Comparison of ENCODE assay signal across 1 cellular context in genomic region chr6:8215631-8216030, GRCh38.
TF ChIP-seq lines count a peak whose summit lies in the region.

No MANE protein-coding gene starts in this region.

TF ChIP-seq in H1, 55 proteins besides CTCF, POLR2A, EP300 and RAD21:
- TF ChIP-seq USF2 (IDR thresholded peaks at IDR 0.05; ENCODE audit: low read length) (no peak), BCL11A (IDR thresholded peaks at IDR 0.05; ENCODE audit: low read depth in 2 of 2, low read length in 2 of 2) (no peak), KDM5A (IDR thresholded peaks at IDR 0.05; ENCODE audit: low read length) (no peak), EZH2 (IDR thresholded peaks at IDR 0.05; ENCODE audit: low read depth, low read length, severe bottlenecking) (no peak), CHD1 (IDR thresholded peaks at IDR 0.05; ENCODE audit: low read depth, low read length) (no peak), POLR2AphosphoS5 (IDR thresholded peaks at IDR 0.05; ENCODE audit: low read depth, low read length) (no peak), TEAD4 (IDR thresholded peaks at IDR 0.05; ENCODE audit: low read depth, low read length) (no peak), NRF1 (IDR thresholded peaks at IDR 0.05; ENCODE audit: low read depth, low read length) (no peak), ZNF274 (IDR thresholded peaks at IDR 0.05; ENCODE audit: borderline replicate concordance, extremely low read depth, low read length) (no peak), RFX5 (IDR thresholded peaks at IDR 0.05; ENCODE audit: borderline replicate concordance, low read depth, low read length) (no peak), TAF1 (IDR thresholded peaks at IDR 0.05; ENCODE audit: low read depth, low read length) (no peak), SIX5 (IDR thresholded peaks at IDR 0.05; ENCODE audit: low read depth, low read length) (no peak), ASH2L (IDR thresholded peaks at IDR 0.05; ENCODE audit: low read length) (no peak), SP4 (IDR thresholded peaks at IDR 0.05; ENCODE audit: low read length) (no peak), CTBP2 (IDR thresholded peaks at IDR 0.05; ENCODE audit: borderline replicate concordance, insufficient read depth, insufficient read length, low read length) (no peak), SUZ12 (IDR thresholded peaks at IDR 0.05; ENCODE audit: low read length) (no peak), BRCA1 (IDR thresholded peaks at IDR 0.05; ENCODE audit: low read depth, low read length) (no peak), SP1 (IDR thresholded peaks at IDR 0.05; ENCODE audit: low read depth, low read length) (no peak), MAX (IDR thresholded peaks at IDR 0.05) (no peak)
